In the genomic region with DNA sequence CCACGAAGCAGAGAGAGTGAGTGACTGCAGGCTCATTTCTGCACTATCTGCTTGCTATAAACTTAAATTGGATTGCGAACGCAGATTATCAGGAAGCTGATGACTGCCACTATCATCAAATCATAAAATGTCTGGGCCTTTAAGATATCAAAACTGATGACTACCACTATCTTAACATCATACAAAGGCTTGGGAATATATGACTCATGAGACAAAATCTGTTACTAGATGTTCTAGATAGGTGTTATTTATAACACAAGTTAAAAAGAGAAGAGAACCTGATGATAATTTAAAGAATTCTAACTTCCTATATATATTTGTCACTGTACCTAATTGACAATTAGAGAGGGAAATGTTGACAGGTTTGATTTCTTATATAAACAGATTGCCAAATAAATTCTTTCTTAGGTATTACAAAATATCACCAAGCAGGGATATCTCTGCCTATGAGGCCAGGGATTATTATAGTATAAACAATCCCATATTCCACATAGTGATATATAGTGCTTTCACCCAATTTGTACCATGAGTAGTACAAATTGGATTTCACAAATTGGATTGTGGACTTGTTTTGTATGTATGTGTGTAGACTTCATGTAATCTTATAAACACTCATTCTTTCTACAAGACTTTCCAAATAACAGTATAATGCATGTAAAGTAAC, we compare ENCODE assay signal across 19 cellular contexts.
"Had no signal": no experiment of that assay in that cellular context is flagged by ENCODE, and none has a peak within 500 bp of the region (broad histone marks: within the 10 kb centered on the region; RNA-seq: fewer than 3 reads in every experiment).

No MANE protein-coding gene starts in this region.

- H3K27me3 ChIP-seq: ascending aorta, cardiac muscle cell, dorsolateral prefrontal cortex, gastrocnemius medialis, left lung, neural progenitor cell, right atrium auricular region, testis, upper lobe of left lung had no signal

- H3K4me2 ChIP-seq: neural progenitor cell had no signal

- H3K4me3 ChIP-seq: ascending aorta, cardiac muscle cell, dorsolateral prefrontal cortex, gastrocnemius medialis, left lung, neural progenitor cell, right atrium auricular region, testis, upper lobe of left lung had no signal

- H3K9me3 ChIP-seq: ascending aorta, gastrocnemius medialis, left lung, right atrium auricular region, testis, upper lobe of left lung had no signal

- H3K27ac ChIP-seq: ascending aorta, cardiac muscle cell, gastrocnemius medialis, left lung, neural progenitor cell, right atrium auricular region, testis, upper lobe of left lung had no signal

- ATAC-seq: activated CD8-positive, alpha-beta T cell treated with anti-CD3 and anti-CD28 coated beads, Interleukin-2, amount 10 ng/mL, durations not matched to agents 7 days and 5 days; activated naive CD8-positive, alpha-beta T cell treated with anti-CD3 and anti-CD28 coated beads, Interleukin-2, amount 50 U/mL, for 24 hours; gastrocnemius medialis; left lung had no signal

- DNase-seq: activated CD4-positive, alpha-beta T cell treated with anti-CD3 and anti-CD28 coated beads for 48 hours; activated CD4-positive, CD25-positive, alpha-beta regulatory T cell; activated CD8-positive, alpha-beta T cell treated with anti-CD3 and anti-CD28 coated beads, Interleukin-2, amount 10 ng/mL, durations not matched to agents 7 days and 5 days; activated naive CD4-positive, alpha-beta T cell treated with anti-CD3 and anti-CD28 coated beads, Interleukin-2, amount 10 ng/mL, durations not matched to agents 7 days and 5 days; activated naive CD8-positive, alpha-beta T cell treated with anti-CD3 and anti-CD28 coated beads, Interleukin-2, amount 50 U/mL, for 24 hours; activated T-cell treated with anti-CD3 and anti-CD28 coated beads, Interleukin-2, amount 50 U/mL, for 24 hours; dorsolateral prefrontal cortex; gastrocnemius medialis; head of caudate nucleus; left lung; naive B cell; T-helper 1 cell; T-helper 9 cell; testis; upper lobe of left lung had no signal

- H2AFZ ChIP-seq: neural progenitor cell had no signal

- H3K9ac ChIP-seq: neural progenitor cell had no signal

- H3K4me1 ChIP-seq: ascending aorta, gastrocnemius medialis, left lung, neural progenitor cell, right atrium auricular region, testis, upper lobe of left lung had no signal

- H3K36me3 ChIP-seq: gastrocnemius medialis, left lung, right atrium auricular region had no signal
